8 cellular contexts compared by ENCODE assay signal in genomic region chr12:26195641-26196423, GRCh38. TPM values are rescaled to one million over a fixed set of nuclear protein-coding genes. Genes with fewer than 3 reads are reported as not detected.
DNase-seq lines count a peak whose midpoint lies in the region; ATAC-seq and TF ChIP-seq lines count a peak whose summit lies in the region.

No MANE protein-coding gene starts in this region.

- ATAC-seq in left cardiac atrium = peak; percentile 88 to 89
- ATAC-seq in omental fat pad (ENCODE audit: low FRiP score) = peak; percentile 88
- ATAC-seq in HG03342 (IDR thresholded peaks at IDR 0.05; ENCODE audit: unreplicated experiment) = no peak

- peak; percentile 31 for DNase-seq in activated T-cell treated with anti-CD3 and anti-CD28 coated beads, Interleukin-2, amount 50 U/mL, for 24 hours
- DNase-seq in activated T-cell treated with anti-CD3 and anti-CD28 coated beads for 4 hours (no peak), adipocyte (ENCODE audit: low read depth) (peak; percentile 80), left cardiac atrium (peak; percentile 66), omental fat pad (ENCODE audit: low spot score) (no peak), T-helper 9 cell (no peak)

- H3K4me3 Mint-ChIP-seq in activated T-cell treated with anti-CD3 and anti-CD28 coated beads, Interleukin-2, amount 50 U/mL, for 24 hours = peak overlapping the region; percentile 70

- H3K9ac ChIP-seq in HUES6 (ENCODE audit: low read length) (peak overlapping the region; percentile 75), adipocyte (ENCODE audit: low read length) (peak overlapping the region; percentile 85)

- intact Hi-C loops in left cardiac atrium (cut with DNase I) = loop anchor here in 1 of 2 donors (5.0 kb wide), 1 partner anchor 69 kb away; the partner anchor contains the start of gene BHLHE41

- peaks cover 74% of the 10 kb centered on the region for H3K27me3 Mint-ChIP-seq in activated T-cell treated with anti-CD3 and anti-CD28 coated beads, Interleukin-2, amount 50 U/mL, for 24 hours

- no peaks in the 10 kb centered on the region for H3K9me3 ChIP-seq in HUES6 (ENCODE audit: control insufficient read depth, insufficient read depth, low read depth, low read length)
- no peaks in the 10 kb centered on the region for H3K9me3 ChIP-seq in adipocyte (ENCODE audit: control insufficient read depth, low read length)

- H3K4me1 ChIP-seq in HUES6 (ENCODE audit: control insufficient read depth, insufficient read depth, low read length) = peaks cover 9% of the 10 kb centered on the region
- H3K4me1 ChIP-seq in adipocyte (ENCODE audit: control insufficient read depth, insufficient read depth, low read length) = peaks cover 36% of the 10 kb centered on the region

- TF ChIP-seq CTCF in omental fat pad (IDR thresholded peaks at IDR 0.05) = no peak

- peaks cover 9% of the 10 kb centered on the region for H3K4me1 Mint-ChIP-seq in activated T-cell treated with anti-CD3 and anti-CD28 coated beads, Interleukin-2, amount 50 U/mL, for 24 hours (ENCODE audit: low read depth)

- H3K27ac ChIP-seq in HUES6 (ENCODE audit: low read depth, low read length) = no peak overlapping the region

- H3K36me3 ChIP-seq in HUES6 (ENCODE audit: control insufficient read depth, insufficient read depth, low read length) = no peaks in the 10 kb centered on the region
- no peaks in the 10 kb centered on the region for H3K36me3 ChIP-seq in adipocyte (ENCODE audit: control insufficient read depth, insufficient read depth, low read length, severe bottlenecking)

- no peaks in the 10 kb centered on the region for H3K9me3 Mint-ChIP-seq in activated T-cell treated with anti-CD3 and anti-CD28 coated beads, Interleukin-2, amount 50 U/mL, for 24 hours

- peak overlapping the region; percentile 81 for H3K4me3 ChIP-seq in HUES6 (ENCODE audit: low read depth, low read length)
- H3K4me3 ChIP-seq in adipocyte (ENCODE audit: low read length) = peak overlapping the region; percentile 83

- H3K27me3 ChIP-seq in HUES6 (ENCODE audit: control insufficient read depth, insufficient read depth, low read length) (peaks cover 37% of the 10 kb centered on the region), adipocyte (replicated peaks; ENCODE audit: control insufficient read depth, insufficient read depth, low read length) (no peaks in the 10 kb centered on the region)

- H3K36me3 Mint-ChIP-seq in activated T-cell treated with anti-CD3 and anti-CD28 coated beads, Interleukin-2, amount 50 U/mL, for 24 hours (ENCODE audit: low read depth) = no peaks in the 10 kb centered on the region

- H3K27ac Mint-ChIP-seq in activated T-cell treated with anti-CD3 and anti-CD28 coated beads, Interleukin-2, amount 50 U/mL, for 24 hours = no peak overlapping the region

RNA-seq across cellular contexts. Expression of gene SSPN, which starts 0.5 kb away (rescaled TPM):
- total RNA-seq in left cardiac atrium (100 to 1,000 TPM; 103 to 114 TPM), omental fat pad (10 to 100 TPM; 14.1 to 20.2 (median 16.1) TPM)

Comparison
In these comparisons a context has a peak if more than half of its experiments do, and no peak if none do; other contexts are left out.
1. DNase-seq: peak in activated T-cell treated with anti-CD3 and anti-CD28 coated beads, Interleukin-2, amount 50 U/mL, for 24 hours (single experiment), adipocyte (single experiment) and left cardiac atrium (single experiment); none in activated T-cell treated with anti-CD3 and anti-CD28 coated beads for 4 hours (single experiment), omental fat pad (single experiment) and T-helper 9 cell (single experiment).
2. RNA of gene SSPN, which starts 0.5 kb away (total RNA-seq): 103 to 114 TPM in left cardiac atrium; 14.1 to 20.2 TPM in omental fat pad; every median in the first group is over 4 times any median in the second.